ENCODE assay signal across 9 cellular contexts in the genomic region with DNA sequence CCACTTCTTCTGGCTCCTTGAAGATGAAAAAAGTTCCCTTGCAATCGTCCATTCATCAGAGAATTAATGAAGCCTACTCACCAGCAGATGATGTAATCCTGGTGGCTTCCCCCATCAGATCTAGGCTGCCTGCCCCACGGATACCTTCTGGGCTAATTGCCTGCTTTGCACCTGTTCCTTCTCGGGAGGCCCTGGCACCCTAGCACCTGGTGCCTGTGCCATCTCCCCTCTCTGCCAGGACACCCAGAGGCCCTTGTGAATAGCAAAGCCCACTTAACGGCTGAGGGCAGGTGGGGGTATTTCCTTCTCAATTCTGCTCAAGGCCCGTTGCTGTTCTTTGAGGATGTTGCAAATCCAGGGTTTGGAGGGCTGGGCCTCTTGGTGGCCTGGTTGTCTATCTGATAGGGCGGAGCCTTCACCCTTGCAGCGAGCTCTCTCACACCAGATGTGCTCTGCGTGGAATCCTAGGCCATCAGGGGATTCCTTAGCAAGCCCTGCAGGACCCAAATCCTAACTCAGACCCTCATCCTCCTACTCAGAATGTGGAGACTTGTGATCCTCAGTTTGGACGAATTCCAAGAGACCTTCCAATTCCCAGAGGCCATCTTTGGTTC. TPM values are rescaled to one million over a fixed set of nuclear protein-coding genes. Genes with fewer than 3 reads are reported as not detected.
A peak's percentile ranks its signal among the peaks of the same experiment; 100 is the strongest.
DNase-seq lines count a peak whose midpoint lies in the region; ATAC-seq lines count a peak whose summit lies in the region.
"Had no signal": no experiment of that assay in that cellular context is flagged by ENCODE, and none has a peak within 500 bp of the region (broad histone marks: within the 10 kb centered on the region; RNA-seq: fewer than 3 reads in every experiment).

A gene (minus strand): TSS at position 363 of the 614 bp plus-strand sequence. CDS start 22,360 bp downstream, outside the sequence.

- peaks cover 52% of the 10 kb centered on the region for H3K4me1 Mint-ChIP-seq in stimulated activated naive CD8-positive, alpha-beta T cell treated with anti-CD3 and anti-CD28 coated beads, Interleukin-15, Interleukin-2, amounts not matched to agents 100 ng/mL and 50 ng/mL, for 24 hours (ENCODE audit: low read depth)

- H3K4me3 Mint-ChIP-seq in stimulated activated naive CD8-positive, alpha-beta T cell treated with anti-CD3 and anti-CD28 coated beads, Interleukin-15, Interleukin-2, amounts not matched to agents 100 ng/mL and 50 ng/mL, for 24 hours: peak within 1 kb of the TSS; percentile 75

- peaks cover 7% of the 10 kb centered on the region for H3K9me3 Mint-ChIP-seq in stimulated activated naive CD8-positive, alpha-beta T cell treated with anti-CD3 and anti-CD28 coated beads, Interleukin-15, Interleukin-2, amounts not matched to agents 100 ng/mL and 50 ng/mL, for 24 hours

- peak; percentile 40 for DNase-seq in DMS 273 (lab: John Stamatoyannopoulos, UW; ENCODE audit: unreplicated experiment)
- no peak for DNase-seq in DMS 273 treated with DMSO at 0.1 percent for 48 hours (lab: John Stamatoyannopoulos, UW)
- peak; percentile 86 for DNase-seq in NCI-H748 (lab: John Stamatoyannopoulos, UW; ENCODE audit: unreplicated experiment)
- no peak for DNase-seq in stimulated activated CD4-positive, alpha-beta T cell treated with anti-CD3 and anti-CD28 coated beads, Interleukin-2, amount 100 ng/mL, for 48 hours
- DNase-seq in inferior parietal cortex (ENCODE audit: extremely low spot score): no peak
- no peak for DNase-seq in activated CD4-positive, alpha-beta T cell treated with anti-CD3 and anti-CD28 coated beads, Interleukin-2, amount 50 U/mL, for 4 hours
- DNase-seq: activated effector memory CD4-positive, alpha-beta T cell treated with anti-CD3 and anti-CD28 coated beads, Interleukin-2, amount 50 U/mL, for 16 hours had no signal

- H3K27me3 Mint-ChIP-seq in stimulated activated naive CD8-positive, alpha-beta T cell treated with anti-CD3 and anti-CD28 coated beads, Interleukin-15, Interleukin-2, amounts not matched to agents 100 ng/mL and 50 ng/mL, for 24 hours: peaks cover 79% of the 10 kb centered on the region

- peak; percentile 18 for ATAC-seq in esophagus mucosa

- H3K36me3 Mint-ChIP-seq in stimulated activated naive CD8-positive, alpha-beta T cell treated with anti-CD3 and anti-CD28 coated beads, Interleukin-15, Interleukin-2, amounts not matched to agents 100 ng/mL and 50 ng/mL, for 24 hours (ENCODE audit: low read depth): no peaks in the 10 kb centered on the region

- H3K27ac Mint-ChIP-seq in stimulated activated naive CD8-positive, alpha-beta T cell treated with anti-CD3 and anti-CD28 coated beads, Interleukin-15, Interleukin-2, amounts not matched to agents 100 ng/mL and 50 ng/mL, for 24 hours: peak within 1 kb of the TSS; percentile 84

RNA-seq across cellular contexts. Expression of the gene that starts here (rescaled TPM):
- total RNA-seq in esophagus mucosa: 11.7 TPM

Comparison
In these comparisons a context has a peak if more than half of its experiments do, and no peak if none do; other contexts are left out.
1. DNase-seq: peak in DMS 273 (single experiment) and NCI-H748 (single experiment); none in DMS 273 treated with DMSO at 0.1 percent for 48 hours (single experiment), stimulated activated CD4-positive, alpha-beta T cell treated with anti-CD3 and anti-CD28 coated beads, Interleukin-2, amount 100 ng/mL, for 48 hours (0 of 2), inferior parietal cortex (single experiment) and activated CD4-positive, alpha-beta T cell treated with anti-CD3 and anti-CD28 coated beads, Interleukin-2, amount 50 U/mL, for 4 hours (0 of 2).